Comparison of ENCODE assay signal across 1 cellular context in genomic region chr3:33773627-33774026, GRCh38.
TF ChIP-seq lines count a peak whose summit lies in the region.

No MANE protein-coding gene starts in this region.

TF ChIP-seq in GM23338, 12 proteins besides CTCF, POLR2A, EP300 and RAD21 (continued from another document):
- TF ChIP-seq REST (IDR thresholded peaks at IDR 0.05; ENCODE audit: unreplicated experiment) (no peak), ZNF331 (CRISPR knock-in tag; IDR thresholded peaks at IDR 0.05; ENCODE audit: low read depth) (no peak), ETS1 (IDR thresholded peaks at IDR 0.05) (no peak), ZNF114 (CRISPR knock-in tag; IDR thresholded peaks at IDR 0.05) (no peak), JUNB (IDR thresholded peaks at IDR 0.05; ENCODE audit: unreplicated experiment) (no peak), EZH2 (IDR thresholded peaks at IDR 0.05; ENCODE audit: low read depth, unreplicated experiment) (no peak), NANOG (IDR thresholded peaks at IDR 0.05; ENCODE audit: borderline replicate concordance) (no peak), STAT1 (IDR thresholded peaks at IDR 0.05; ENCODE audit: unreplicated experiment) (no peak)
